ENCODE assay signal across 19 cellular contexts in the genomic region with DNA sequence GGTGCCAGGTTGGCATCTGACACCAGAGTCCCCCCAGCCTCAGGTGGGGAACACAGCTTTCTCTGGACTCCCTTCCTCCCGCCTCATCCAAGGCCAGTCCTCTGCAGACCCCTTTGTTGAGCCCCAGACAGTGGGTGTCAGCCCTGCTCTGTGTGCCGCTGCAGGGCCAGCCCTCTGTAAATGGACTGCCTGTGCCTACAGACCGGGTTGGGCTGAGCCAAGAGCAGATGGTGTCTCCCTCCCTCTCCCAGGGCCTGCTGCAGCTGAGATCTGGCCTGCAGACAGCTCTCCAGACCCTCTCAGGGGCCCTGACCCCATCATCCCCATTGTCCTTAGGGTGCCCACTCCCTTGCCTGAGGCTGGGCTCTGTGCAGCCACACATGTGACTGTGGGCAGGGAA.
DNase-seq lines count a peak whose midpoint lies in the region; TF ChIP-seq lines count a peak whose summit lies in the region.
"Had no signal": no experiment of that assay in that cellular context is flagged by ENCODE, and none has a peak within 500 bp of the region (broad histone marks: within the 10 kb centered on the region; RNA-seq: fewer than 3 reads in every experiment).

No MANE protein-coding gene starts in this region.

- DNase-seq in A673 (ENCODE audit: low spot score) = no peak
- DNase-seq in DMS 273 treated with DMSO at 0.1 percent for 48 hours (lab: John Stamatoyannopoulos, UW) = peak; percentile 61
- peak; percentile 88 for DNase-seq in NCI-H82 (lab: John Stamatoyannopoulos, UW)
- no peak for DNase-seq in endothelial cell (ENCODE audit: low spot score)
- DNase-seq in NCI-H2107 treated with DMSO at 0.1 percent for 48 hours (lab: John Stamatoyannopoulos, UW; ENCODE audit: unreplicated experiment) = no peak
- DNase-seq in HuH-7.5 (ENCODE audit: low spot score) = no peak
- no peak for DNase-seq in NCI-H128 (lab: John Stamatoyannopoulos, UW; ENCODE audit: unreplicated experiment)
- no peak for DNase-seq in mesenteric fat pad (ENCODE audit: low spot score)
- DNase-seq: activated CD4-positive, alpha-beta T cell treated with anti-CD3 and anti-CD28 coated beads, Interleukin-2, amount 50 U/mL, for 48 hours; amniotic stem cell; DMS79; erythroblast; NCI-H1436; occipital lobe; stimulated activated naive CD4-positive, alpha-beta T cell treated with Interleukin-2 at 50 U/mL for 16 hours had no signal

- H3K27ac Mint-ChIP-seq in endothelial cell (ENCODE audit: unreplicated experiment) = peak overlapping the region; percentile 34
- H3K27ac Mint-ChIP-seq: activated T-helper 1 cell treated with anti-CD3 and anti-CD28 coated beads, Interleukin-12 subunit alpha, Interleukin-12 subunit beta, Interleukin-2, Interleukin-4 antibody, amounts not matched to agents 30 ng/mL and 10 ng/mL and 1 ng/mL, durations not matched to agents 14 hours and 24 hours and 36 hours; mesothelial cell of epicardium had no signal

- peaks cover 16% of the 10 kb centered on the region for H3K4me1 Mint-ChIP-seq in endothelial cell (ENCODE audit: unreplicated experiment)

- no peaks in the 10 kb centered on the region for H3K36me3 ChIP-seq in A673 (ENCODE audit: insufficient read depth, low read length, poor library complexity, severe bottlenecking)
- H3K36me3 ChIP-seq: vagina had no signal

- no peak overlapping the region for H3K4me3 ChIP-seq in A673 (ENCODE audit: low read depth, low read length, poor library complexity, severe bottlenecking)
- H3K4me3 ChIP-seq: vagina had no signal

- no peak overlapping the region for H3K4me3 Mint-ChIP-seq in endothelial cell (ENCODE audit: unreplicated experiment)
- H3K4me3 Mint-ChIP-seq: activated T-helper 1 cell treated with anti-CD3 and anti-CD28 coated beads, Interleukin-12 subunit alpha, Interleukin-12 subunit beta, Interleukin-2, Interleukin-4 antibody, amounts not matched to agents 30 ng/mL and 10 ng/mL and 1 ng/mL, durations not matched to agents 14 hours and 24 hours and 36 hours; mesothelial cell of epicardium had no signal

- H3K4me1 ChIP-seq in A673 (ENCODE audit: insufficient read depth, low read length, poor library complexity, severe bottlenecking) = peaks cover 68% of the 10 kb centered on the region

- peak overlapping the region; percentile 3 for H3K27ac ChIP-seq in A673 (ENCODE audit: low read depth, low read length, poor library complexity, severe bottlenecking)
- H3K27ac ChIP-seq: KMS-11, vagina had no signal

- H3K27me3 Mint-ChIP-seq in endothelial cell (ENCODE audit: unreplicated experiment) = peaks cover 15% of the 10 kb centered on the region

- intact Hi-C loops in A673 (cut with micrococcal nuclease; ENCODE audit: unreplicated experiment) = no loop called here

- no peaks in the 10 kb centered on the region for H3K27me3 ChIP-seq in A673 (replicated peaks; ENCODE audit: insufficient read depth, low read depth, low read length, poor library complexity)
- H3K27me3 ChIP-seq: vagina had no signal

- H3K36me3 Mint-ChIP-seq in endothelial cell (ENCODE audit: low read depth, unreplicated experiment) = peaks cover 7% of the 10 kb centered on the region
- H3K36me3 Mint-ChIP-seq: mesothelial cell of epicardium had no signal

- no peak for TF ChIP-seq CTCF in A673 (conservative IDR thresholded peaks at IDR 0.05; ENCODE audit: low read depth, low read length)
- no peak for TF ChIP-seq CTCF in endothelial cell (IDR thresholded peaks at IDR 0.05; ENCODE audit: unreplicated experiment)

- CTCF ChIA-PET in A673 (lab: Charles Lee) = no interaction called here

- H3K9me3 ChIP-seq in A673 (ENCODE audit: low read depth, low read length, poor library complexity, severe bottlenecking) = no peaks in the 10 kb centered on the region
- H3K9me3 ChIP-seq: vagina had no signal

- H3K9me3 Mint-ChIP-seq in endothelial cell (ENCODE audit: unreplicated experiment) = no peaks in the 10 kb centered on the region
- H3K9me3 Mint-ChIP-seq: activated T-helper 1 cell treated with anti-CD3 and anti-CD28 coated beads, Interleukin-12 subunit alpha, Interleukin-12 subunit beta, Interleukin-2, Interleukin-4 antibody, amounts not matched to agents 30 ng/mL and 10 ng/mL and 1 ng/mL, durations not matched to agents 14 hours and 24 hours and 36 hours; mesothelial cell of epicardium had no signal

- POLR2A ChIA-PET in A673 (lab: Charles Lee; ENCODE audit: low non-redundant PET) = no interaction called here

- no TSS peak for BruUV-seq in A673 (replicated peaks; lab: Mats Ljungman, UMichigan)

Comparison
In these comparisons a context has a peak if more than half of its experiments do, and no peak if none do; other contexts are left out.
1. DNase-seq: peak in DMS 273 treated with DMSO at 0.1 percent for 48 hours (single experiment) and NCI-H82 (single experiment); none in A673 (single experiment), endothelial cell (single experiment), NCI-H2107 treated with DMSO at 0.1 percent for 48 hours (single experiment), HuH-7.5 (single experiment), NCI-H128 (single experiment) and mesenteric fat pad (single experiment).